In genomic region chrX:108090474-108091265, GRCh38 we compare ENCODE assay signal across 8 cellular contexts. TPM values are rescaled to one million over a fixed set of nuclear protein-coding genes. Genes with fewer than 3 reads are reported as not detected.
DNase-seq lines count a peak whose midpoint lies in the region; ATAC-seq, FAIRE-seq and TF ChIP-seq lines count a peak whose summit lies in the region.

No MANE protein-coding gene starts in this region.

- H3K4me1 ChIP-seq in astrocyte (ENCODE audit: insufficient read depth, low read length) (no peaks in the 10 kb centered on the region), right lobe of liver (no peaks in the 10 kb centered on the region)

- DNase-seq in GM04503 (ENCODE audit: low read depth) (peak; percentile 9), astrocyte (ENCODE audit: low read depth) (peak; percentile 41), right lobe of liver (no peak), NCI-H146 treated with DMSO at 0.1 percent for 48 hours (lab: John Stamatoyannopoulos, UW; ENCODE audit: unreplicated experiment) (no peak), KBM-7 (no peak)
- no peak for DNase-seq in activated CD4-positive, alpha-beta memory T cell treated with anti-CD3 and anti-CD28 coated beads, Interleukin-2, amount 10 ng/mL, durations not matched to agents 7 days and 5 days

- peak overlapping the region; percentile 83 for H3K4me2 ChIP-seq in astrocyte (ENCODE audit: low read length)

- no peaks in the 10 kb centered on the region for H3K27me3 Mint-ChIP-seq in astrocyte (ENCODE audit: low read depth, unreplicated experiment)
- no peaks in the 10 kb centered on the region for H3K27me3 Mint-ChIP-seq in activated CD4-positive, alpha-beta memory T cell treated with anti-CD3 and anti-CD28 coated beads, Interleukin-2, amount 10 ng/mL, durations not matched to agents 7 days and 5 days

- TF ChIP-seq POLR2A in right lobe of liver (IDR thresholded peaks at IDR 0.05) = no peak

- peak; percentile 97 for FAIRE-seq in astrocyte (lab: Jason Lieb, UNC)

- H2AFZ ChIP-seq in astrocyte (ENCODE audit: low read depth, low read length) = no peak overlapping the region

- H3K27ac Mint-ChIP-seq in astrocyte (ENCODE audit: unreplicated experiment) = no peak overlapping the region
- H3K27ac Mint-ChIP-seq in activated CD4-positive, alpha-beta memory T cell treated with anti-CD3 and anti-CD28 coated beads, Interleukin-2, amount 10 ng/mL, durations not matched to agents 7 days and 5 days = no peak overlapping the region

- H3K9me3 ChIP-seq in astrocyte (ENCODE audit: insufficient read depth, low read depth, low read length) (no peaks in the 10 kb centered on the region), right lobe of liver (no peaks in the 10 kb centered on the region)

- H3K27me3 ChIP-seq in astrocyte (ENCODE audit: insufficient read depth, low read length) (no peaks in the 10 kb centered on the region), right lobe of liver (no peaks in the 10 kb centered on the region)

- peak; percentile 1 for ATAC-seq in HG03064 (IDR thresholded peaks at IDR 0.05; ENCODE audit: low read depth, unreplicated experiment)
- ATAC-seq in right lobe of liver = no peak
- ATAC-seq in GM18867 (IDR thresholded peaks at IDR 0.05; ENCODE audit: unreplicated experiment) = no peak

- TF ChIP-seq CTCF in astrocyte (IDR thresholded peaks at IDR 0.05; ENCODE audit: insufficient read depth, low read depth, low read length) = no peak
- no peak for TF ChIP-seq CTCF in right lobe of liver (IDR thresholded peaks at IDR 0.05)

- H3K9me3 Mint-ChIP-seq in astrocyte (ENCODE audit: unreplicated experiment) = no peaks in the 10 kb centered on the region
- H3K9me3 Mint-ChIP-seq in activated CD4-positive, alpha-beta memory T cell treated with anti-CD3 and anti-CD28 coated beads, Interleukin-2, amount 10 ng/mL, durations not matched to agents 7 days and 5 days = no peaks in the 10 kb centered on the region

- peaks cover 37% of the 10 kb centered on the region for H3K79me2 ChIP-seq in astrocyte (ENCODE audit: insufficient read depth, low read length)

- H3K27ac ChIP-seq in astrocyte (ENCODE audit: low read depth, low read length) = peak overlapping the region; percentile 93
- H3K27ac ChIP-seq in right lobe of liver = peak overlapping the region; percentile 71 to 73 (median 73)

- WGBS in right lobe of liver (ENCODE audit: insufficient coverage, low coverage, low lambda C conversion rate, missing lambda C conversion rate) = 18% methylated on average over 14 of the region's 20 CpGs

- in situ Hi-C loops in KBM-7 (cut with MboI; ENCODE audit: low pct_unique_long_range_greater_than_20kb, low sequenced_read_pairs) = no loop called here

- peak overlapping the region; percentile 98 for H3K9ac ChIP-seq in astrocyte (ENCODE audit: low read length)

- H4K20me1 ChIP-seq in astrocyte (ENCODE audit: insufficient read depth, low read length) = no peaks in the 10 kb centered on the region

- no peak overlapping the region for H3K4me3 Mint-ChIP-seq in astrocyte (ENCODE audit: unreplicated experiment)
- no peak overlapping the region for H3K4me3 Mint-ChIP-seq in activated CD4-positive, alpha-beta memory T cell treated with anti-CD3 and anti-CD28 coated beads, Interleukin-2, amount 10 ng/mL, durations not matched to agents 7 days and 5 days

- H3K36me3 ChIP-seq in astrocyte (ENCODE audit: insufficient read depth, low read length) = no peaks in the 10 kb centered on the region
- H3K36me3 ChIP-seq in right lobe of liver = peaks cover 0 to 18% (median 0%) of the 10 kb centered on the region in 4 donors

- POLR2A ChIA-PET in activated CD4-positive, alpha-beta memory T cell treated with anti-CD3 and anti-CD28 coated beads, Interleukin-2, amount 10 ng/mL, durations not matched to agents 7 days and 5 days (lab: Charles Lee) = interaction anchor here (0.9 to 1.8 kb wide), 6 partner anchors 32 to 462 kb away, joined by 3 to 16 read pairs (median 4); partner anchors contain the start of gene PRPS1

- peak overlapping the region; percentile 84 for H3K4me3 ChIP-seq in astrocyte (ENCODE audit: insufficient read depth, low read depth, low read length)
- H3K4me3 ChIP-seq in right lobe of liver = peak overlapping the region; percentile 44 to 65 (median 61)

- intact Hi-C loops in right lobe of liver (cut with DNase I) = no loop called here

- CTCF ChIA-PET in activated CD4-positive, alpha-beta memory T cell treated with anti-CD3 and anti-CD28 coated beads, Interleukin-2, amount 10 ng/mL, durations not matched to agents 7 days and 5 days (lab: Charles Lee) = interaction anchor here (1.0 kb wide), 1 partner anchor 70 kb away, joined by 3 read pairs; no protein-coding TSS in a partner anchor

- peaks cover 3% of the 10 kb centered on the region for H3K4me1 Mint-ChIP-seq in astrocyte (ENCODE audit: low read depth, unreplicated experiment)
- peaks cover 30% of the 10 kb centered on the region for H3K4me1 Mint-ChIP-seq in activated CD4-positive, alpha-beta memory T cell treated with anti-CD3 and anti-CD28 coated beads, Interleukin-2, amount 10 ng/mL, durations not matched to agents 7 days and 5 days

- H3K36me3 Mint-ChIP-seq in astrocyte (ENCODE audit: low read depth, unreplicated experiment) = no peaks in the 10 kb centered on the region
- peaks cover 5% of the 10 kb centered on the region for H3K36me3 Mint-ChIP-seq in activated CD4-positive, alpha-beta memory T cell treated with anti-CD3 and anti-CD28 coated beads, Interleukin-2, amount 10 ng/mL, durations not matched to agents 7 days and 5 days (ENCODE audit: low read depth)

RNA-seq across cellular contexts. Expression of gene PSMD10, which starts 0.7 kb away (rescaled TPM):
- total RNA-seq in astrocyte (47.3 and 49.6 TPM in 2 replicates), right lobe of liver (10 to 100 TPM; 10.1 to 23.1 (median 17.1) TPM)
- 10 to 100 TPM; 36.1 to 37.3 TPM for total RNA-seq in activated CD4-positive, alpha-beta memory T cell treated with anti-CD3 and anti-CD28 coated beads, Interleukin-2, amount 10 ng/mL, durations not matched to agents 7 days and 5 days

RNA-seq across cellular contexts. Expression of gene ATG4A, which starts 0.9 kb away (rescaled TPM):
- total RNA-seq in astrocyte (10.7 and 11.5 TPM in 2 replicates), right lobe of liver (10 to 100 TPM; 11.7 to 16.4 (median 12.1) TPM)
- 10 to 100 TPM; 12.5 to 12.7 TPM for total RNA-seq in activated CD4-positive, alpha-beta memory T cell treated with anti-CD3 and anti-CD28 coated beads, Interleukin-2, amount 10 ng/mL, durations not matched to agents 7 days and 5 days

RNA-seq across cellular contexts. Expression of gene VSIG1, which starts 45.8 kb away (rescaled TPM):
- total RNA-seq in astrocyte (not detected in 2 replicates), right lobe of liver (not detected)
- 1 to 10 TPM; 5.0 to 6.8 TPM for total RNA-seq in activated CD4-positive, alpha-beta memory T cell treated with anti-CD3 and anti-CD28 coated beads, Interleukin-2, amount 10 ng/mL, durations not matched to agents 7 days and 5 days

Comparison
In these comparisons a context has a peak if more than half of its experiments do, and no peak if none do; other contexts are left out.
1. DNase-seq: peak in GM04503 (single experiment) and astrocyte (single experiment); none in right lobe of liver (0 of 3), NCI-H146 treated with DMSO at 0.1 percent for 48 hours (single experiment), activated CD4-positive, alpha-beta memory T cell treated with anti-CD3 and anti-CD28 coated beads, Interleukin-2, amount 10 ng/mL, durations not matched to agents 7 days and 5 days (single experiment) and KBM-7 (single experiment).